ENCODE assay signal across 30 cellular contexts in genomic region chr17:72838068-72838467, GRCh38.
"Had no signal": no experiment of that assay in that cellular context is flagged by ENCODE, and none has a peak within 500 bp of the region (broad histone marks: within the 10 kb centered on the region; RNA-seq: fewer than 3 reads in every experiment).

No MANE protein-coding gene starts in this region.

- H3K27me3 ChIP-seq: body of pancreas, breast epithelium, MG63, Peyer's patch, SJSA1 had no signal

- H3K4me2 ChIP-seq: SK-N-SH had no signal

- ATAC-seq: activated CD4-positive, alpha-beta T cell treated with anti-CD3 and anti-CD28 coated beads for 36 hours; activated CD4-positive, CD25-positive, alpha-beta regulatory T cell treated with anti-CD3 and anti-CD28 coated beads, Interleukin-2, amount 50 U/mL, for 24 hours; activated CD8-positive, alpha-beta T cell treated with anti-CD3 and anti-CD28 coated beads, Interleukin-2, amount 10 ng/mL, durations not matched to agents 7 days and 5 days; body of pancreas; K562; PC-3; WTC11 had no signal

- FAIRE-seq: astrocyte, K562, TTC549 had no signal

- H3K9ac ChIP-seq: SK-N-SH had no signal

- H3K27ac ChIP-seq: body of pancreas, breast epithelium, Peyer's patch, SJSA1 had no signal

- H3K4me3 ChIP-seq: body of pancreas, breast epithelium, K562, MG63, Peyer's patch, SJSA1 had no signal

- DNase-seq: activated CD4-positive, alpha-beta T cell treated with anti-CD3 and anti-CD28 coated beads for 36 hours; activated CD4-positive, alpha-beta T cell treated with anti-CD3 and anti-CD28 coated beads, Interleukin-2, amount 10 ng/mL, durations not matched to agents 7 days and 5 days; activated CD4-positive, alpha-beta T cell treated with anti-CD3 and anti-CD28 coated beads, Interleukin-2, amount 50 U/mL, for 48 hours; activated CD8-positive, alpha-beta T cell treated with anti-CD3 and anti-CD28 coated beads, Interleukin-2, amount 10 ng/mL, durations not matched to agents 7 days and 5 days; activated gamma-delta T cell; activated naive CD4-positive, alpha-beta T cell treated with Interleukin-2 at 50 U/mL for 16 hours; activated naive CD8-positive, alpha-beta T cell treated with anti-CD3 and anti-CD28 coated beads, Interleukin-2, amount 10 ng/mL, durations not matched to agents 7 days and 5 days; activated T-cell treated with anti-CD3 and anti-CD28 coated beads, Interleukin-2, amount 50 U/mL, for 24 hours; body of pancreas; Karpas-422; MG63; NCI-H1048; NCI-H1105 treated with DMSO at 0.1 percent for 48 hours; NCI-H1436; NCI-H1694; NCI-H2029; NCI-H345; NCI-H524 treated with DMSO at 0.1 percent for 48 hours; PC-3; Peyer's patch; RPMI8226; SHP77 treated with DMSO at 0.1 percent for 48 hours; SK-N-SH had no signal

- H3K9me3 ChIP-seq: body of pancreas, MG63, SJSA1, SK-N-SH had no signal

- H3K4me1 ChIP-seq: body of pancreas, breast epithelium, SJSA1 had no signal

- H3K36me3 ChIP-seq: breast epithelium, MG63, Peyer's patch, SJSA1 had no signal
